Comparison of ENCODE assay signal across 15 cellular contexts in genomic region chr11:41118521-41118920, GRCh38.
DNase-seq lines count a peak whose midpoint lies in the region; ATAC-seq lines count a peak whose summit lies in the region.
"Had no signal": no experiment of that assay in that cellular context is flagged by ENCODE, and none has a peak within 500 bp of the region (broad histone marks: within the 10 kb centered on the region; RNA-seq: fewer than 3 reads in every experiment).

No MANE protein-coding gene starts in this region.

- H3K4me3 ChIP-seq in H7 (ENCODE audit: insufficient read depth, low read depth, low read length) = no peak overlapping the region
- H3K4me3 ChIP-seq in HUES64 (ENCODE audit: low read length) = no peak overlapping the region
- H3K4me3 ChIP-seq in iPS-18a (ENCODE audit: low read length) = peak overlapping the region; percentile 28
- H3K4me3 ChIP-seq in neuron (ENCODE audit: low read length) = no peak overlapping the region
- H3K4me3 ChIP-seq: BLaER1 treated with 17β-estradiol and CSF1 and Interleukin-3, amounts not matched to agents 10 nM and 100 nM; GM23248 had no signal

- 45% methylated on average over 2 of the region's 2 CpGs for WGBS in HUES64

- no peaks in the 10 kb centered on the region for H3K27me3 ChIP-seq in H7 (ENCODE audit: control insufficient read depth, insufficient read depth, low read length)
- H3K27me3 ChIP-seq in HUES64 (ENCODE audit: insufficient read depth, low read length) = no peaks in the 10 kb centered on the region
- H3K27me3 ChIP-seq in iPS-18a (ENCODE audit: control insufficient read depth, insufficient read depth, low read length) = no peaks in the 10 kb centered on the region
- no peaks in the 10 kb centered on the region for H3K27me3 ChIP-seq in neuron (ENCODE audit: insufficient read depth, low read length)
- H3K27me3 ChIP-seq: BLaER1 treated with 17β-estradiol and CSF1 and Interleukin-3, amounts not matched to agents 10 nM and 100 nM had no signal

- H3K36me3 ChIP-seq in H7 (replicated peaks; ENCODE audit: control insufficient read depth, insufficient read depth, low read length) (no peaks in the 10 kb centered on the region), HUES64 (ENCODE audit: insufficient read depth, low read length) (no peaks in the 10 kb centered on the region), iPS-18a (ENCODE audit: control insufficient read depth, low read depth, low read length) (no peaks in the 10 kb centered on the region), neuron (ENCODE audit: insufficient read depth, low read length) (no peaks in the 10 kb centered on the region)
- H3K36me3 ChIP-seq: BLaER1 treated with 17β-estradiol and CSF1 and Interleukin-3, amounts not matched to agents 10 nM and 100 nM had no signal

- DNase-seq in H7 (peak; percentile 6), NCI-H2029 treated with DMSO at 0.1 percent for 48 hours (lab: John Stamatoyannopoulos, UW) (no peak)
- DNase-seq: ACHN; CD4-positive, CD25-positive, alpha-beta regulatory T cell; DMS53; GM23248 had no signal

- H3K9ac ChIP-seq in HUES64 (ENCODE audit: low read depth, low read length) (no peak overlapping the region), iPS-18a (ENCODE audit: low read length) (no peak overlapping the region)
- H3K9ac ChIP-seq: BLaER1 treated with 17β-estradiol and CSF1 and Interleukin-3, amounts not matched to agents 10 nM and 100 nM; GM23248 had no signal

- H3K27ac ChIP-seq in HUES64 (ENCODE audit: low read depth, low read length) = peak overlapping the region; percentile 83; the same call in 1 of the 2 replicates
- peak overlapping the region; percentile 3 for H3K27ac ChIP-seq in iPS-18a (ENCODE audit: low read length)
- H3K27ac ChIP-seq: BLaER1 treated with 17β-estradiol and CSF1 and Interleukin-3, amounts not matched to agents 10 nM and 100 nM; GM23248; HL-60 had no signal

- H2AFZ ChIP-seq in neuron (ENCODE audit: low read depth, low read length) = peak overlapping the region; percentile 16
- H2AFZ ChIP-seq: GM23248 had no signal

- ATAC-seq in HG03342 (IDR thresholded peaks at IDR 0.05; ENCODE audit: unreplicated experiment) (no peak), GM21423 (IDR thresholded peaks at IDR 0.05; ENCODE audit: unreplicated experiment) (no peak)
- ATAC-seq: HCT116, HepG2 had no signal

- H3K4me1 ChIP-seq in HUES64 (ENCODE audit: insufficient read depth, low read length) = peaks cover 61% of the 10 kb centered on the region
- H3K4me1 ChIP-seq in iPS-18a (ENCODE audit: control insufficient read depth, low read depth, low read length) = peaks cover 58% of the 10 kb centered on the region
- H3K4me1 ChIP-seq in neuron (ENCODE audit: insufficient read depth, low read length) = peaks cover 20% of the 10 kb centered on the region

- H3K9me3 ChIP-seq in HUES64 (ENCODE audit: insufficient read depth, low read depth, low read length) = no peaks in the 10 kb centered on the region
- no peaks in the 10 kb centered on the region for H3K9me3 ChIP-seq in iPS-18a (ENCODE audit: control insufficient read depth, low read depth, low read length)
- no peaks in the 10 kb centered on the region for H3K9me3 ChIP-seq in neuron (ENCODE audit: low read length)
- H3K9me3 ChIP-seq: BLaER1 treated with 17β-estradiol and CSF1 and Interleukin-3, amounts not matched to agents 10 nM and 100 nM had no signal
